Comparison of ENCODE assay signal across 8 cellular contexts in the genomic region with DNA sequence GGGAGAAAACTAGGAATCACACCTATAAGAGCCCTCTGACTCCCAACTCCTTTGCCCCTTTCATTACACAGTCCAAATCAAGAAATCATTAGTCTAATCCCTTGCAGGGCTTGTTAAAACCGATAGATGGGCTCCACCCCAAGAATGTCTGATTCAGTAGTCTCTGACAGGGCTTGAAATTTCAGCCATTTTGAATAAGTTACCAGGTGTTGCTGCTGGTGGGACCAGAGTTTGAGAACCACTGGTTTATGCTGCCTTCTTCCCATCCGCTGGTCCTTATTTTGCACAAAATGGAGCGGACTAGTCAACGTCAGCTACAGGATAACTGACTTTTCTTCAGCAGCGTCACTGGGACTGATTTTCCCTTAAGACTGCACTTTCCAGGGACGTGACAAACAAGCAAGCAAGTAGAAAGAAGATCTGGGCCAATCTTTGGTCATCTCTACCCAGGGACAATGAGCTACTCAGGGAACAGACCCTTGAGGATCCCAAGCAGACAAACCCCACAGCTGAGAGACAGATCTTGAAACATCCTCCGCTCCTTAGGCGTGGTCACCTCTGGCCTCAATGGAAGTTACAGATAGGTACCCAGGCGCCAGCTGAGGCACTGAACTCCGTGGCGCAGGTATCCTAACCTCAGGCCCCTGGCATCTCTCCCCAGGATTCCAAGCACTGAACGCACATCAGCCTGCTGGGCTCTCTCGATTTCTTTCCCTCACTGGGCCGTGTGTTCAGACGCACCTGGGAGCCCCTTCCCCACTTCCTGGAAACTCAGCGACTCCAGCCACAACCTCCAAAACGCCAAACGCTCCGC. TPM values are rescaled to one million over a fixed set of nuclear protein-coding genes. Genes with fewer than 3 reads are reported as not detected.
DNase-seq lines count a peak whose midpoint lies in the region; ATAC-seq, FAIRE-seq and TF ChIP-seq lines count a peak whose summit lies in the region.

No MANE protein-coding gene starts in this region.

- no peaks in the 10 kb centered on the region for H4K20me1 ChIP-seq in HepG2 (ENCODE audit: insufficient read depth, low read length)

- TF ChIP-seq CTCF in ascending aorta (IDR thresholded peaks at IDR 0.05) = no peak
- no peak for TF ChIP-seq CTCF in HepG2 (CRISPR knock-in tag; IDR thresholded peaks at IDR 0.05)
- no peak for TF ChIP-seq CTCF in tibial artery (IDR thresholded peaks at IDR 0.05)

- no peak overlapping the region for H2AFZ ChIP-seq in HepG2 (ENCODE audit: low read length)

- H3K79me2 ChIP-seq in HepG2 (ENCODE audit: insufficient read depth, low read length) = peaks cover 65% of the 10 kb centered on the region

- no peak for TF ChIP-seq EP300 in HepG2 (IDR thresholded peaks at IDR 0.05; ENCODE audit: low read depth in 2 of 2, low read length in 2 of 2)
- TF ChIP-seq EP300 in HepG2 (CRISPR knock-in tag; IDR thresholded peaks at IDR 0.05; ENCODE audit: borderline replicate concordance) = no peak

- TF ChIP-seq RAD21 in HepG2 (CRISPR knock-in tag; IDR thresholded peaks at IDR 0.05) = no peak

- peak overlapping the region; percentile 96 for H3K9ac ChIP-seq in HepG2 (ENCODE audit: insufficient read depth, low read depth, low read length)

- CTCF ChIA-PET in HepG2 (lab: Yijun Ruan, JAX; ENCODE audit: low intra/inter-chr PET ratio, low total read pairs) = no interaction called here

- TF ChIP-seq POLR2A in HepG2 (IDR thresholded peaks at IDR 0.05; ENCODE audit: insufficient read depth in 1 of 2, low read depth in 2 of 2, low read length in 2 of 2) = no peak

- no peak for ATAC-seq in activated T-cell treated with anti-CD3 and anti-CD28 coated beads, Interleukin-2, amount 50 U/mL, for 72 hours (replicated peaks in 1 of 2)
- 0 out of 3 replicates have a peak, but pooled peaks have one; percentile 7 for ATAC-seq in HepG2
- no peak for ATAC-seq in GM21381 (IDR thresholded peaks at IDR 0.05; ENCODE audit: unreplicated experiment)

- TSS peak; percentile 67 for BruUV-seq in HepG2 (replicated peaks; lab: Mats Ljungman, UMichigan)

- no peak for DNase-seq in activated T-cell treated with anti-CD3 and anti-CD28 coated beads, Interleukin-2, amount 50 U/mL, for 72 hours
- no peak for DNase-seq in activated T-cell treated with anti-CD3 and anti-CD28 coated beads, Interleukin-2, amount 50 U/mL, for 48 hours
- DNase-seq in ascending aorta (ENCODE audit: low spot score in 2 of 2) (no peak), HepG2 (ENCODE audit: low spot score) (no peak), tibial artery (no peak), putamen (ENCODE audit: low spot score) (no peak), cortex of kidney (lab: John Stamatoyannopoulos, UW) (no peak)

- H3K4me3 Mint-ChIP-seq in activated T-cell treated with anti-CD3 and anti-CD28 coated beads, Interleukin-2, amount 50 U/mL, for 72 hours = peak overlapping the region; percentile 91 to 99

- H3K9me3 ChIP-seq in ascending aorta (no peaks in the 10 kb centered on the region), HepG2 (ENCODE audit: low read length) (no peaks in the 10 kb centered on the region), tibial artery (no peaks in the 10 kb centered on the region)

- H3K9me3 Mint-ChIP-seq in activated T-cell treated with anti-CD3 and anti-CD28 coated beads, Interleukin-2, amount 50 U/mL, for 72 hours = no peaks in the 10 kb centered on the region

- intact Hi-C loops in ascending aorta (cut with DNase I) = loop anchor here (10.0 kb wide), 3 partner anchors 99 to 321 kb away; a partner anchor contains a TSS
- intact Hi-C loops in HepG2 (cut with micrococcal nuclease; ENCODE audit: unreplicated experiment) = loop anchor here (2.0 kb wide), 2 partner anchors 19 to 43 kb away; no protein-coding TSS in a partner anchor
- intact Hi-C loops in tibial artery (cut with DNase I; ENCODE audit: low total_unique reads) = loop anchor here (2.0 kb wide), 1 partner anchor 43 kb away; no protein-coding TSS in a partner anchor

- H3K27ac Mint-ChIP-seq in activated T-cell treated with anti-CD3 and anti-CD28 coated beads, Interleukin-2, amount 50 U/mL, for 72 hours = peak overlapping the region; percentile 76

- H3K4me1 Mint-ChIP-seq in activated T-cell treated with anti-CD3 and anti-CD28 coated beads, Interleukin-2, amount 50 U/mL, for 72 hours (ENCODE audit: low read depth) = peaks cover 52% of the 10 kb centered on the region

- peak overlapping the region; percentile 97 for H3K4me2 ChIP-seq in HepG2 (ENCODE audit: low read depth, low read length)

- H3K4me1 ChIP-seq in ascending aorta = peaks cover 9 to 45% of the 10 kb centered on the region in 2 donors
- peaks cover 36% of the 10 kb centered on the region for H3K4me1 ChIP-seq in HepG2 (ENCODE audit: insufficient read depth, low read length)
- peaks cover 0 to 70% (median 62%) of the 10 kb centered on the region in 4 donors for H3K4me1 ChIP-seq in tibial artery

- H3K36me3 ChIP-seq in ascending aorta (peaks cover 0 to 6% of the 10 kb centered on the region in 2 donors), HepG2 (replicated peaks in 1 of 2; ENCODE audit: control insufficient read depth in 1 of 2, insufficient read depth in 2 of 2, low read length in 2 of 2) (peaks cover 1 to 11% of the 10 kb centered on the region in 2 experiments; a peak in 1 of 5 replicates), tibial artery (no peaks in the 10 kb centered on the region)

- H3K27me3 ChIP-seq in ascending aorta = no peaks in the 10 kb centered on the region
- no peaks in the 10 kb centered on the region; a peak in 1 of 5 replicates for H3K27me3 ChIP-seq in HepG2 (ENCODE audit: control insufficient read depth in 1 of 2, insufficient read depth in 2 of 2, low read length in 2 of 2)
- no peaks in the 10 kb centered on the region for H3K27me3 ChIP-seq in tibial artery

- no peaks in the 10 kb centered on the region for H3K27me3 Mint-ChIP-seq in activated T-cell treated with anti-CD3 and anti-CD28 coated beads, Interleukin-2, amount 50 U/mL, for 72 hours (ENCODE audit: low read depth)

- POLR2A ChIA-PET in HepG2 (lab: Yijun Ruan, JAX) = interaction anchor here (1.3 to 1.8 kb wide), 2 partner anchors 14 to 18 kb away, joined by 3 to 16 read pairs; no protein-coding TSS in a partner anchor

- H3K36me3 Mint-ChIP-seq in activated T-cell treated with anti-CD3 and anti-CD28 coated beads, Interleukin-2, amount 50 U/mL, for 72 hours (ENCODE audit: insufficient read depth in 2 of 2) = peaks cover 1 to 2% of the 10 kb centered on the region in 2 donors

- FAIRE-seq in HepG2 (lab: Jason Lieb, UNC) = no peak

- H3K4me3 ChIP-seq in ascending aorta = peak overlapping the region; percentile 75 to 96
- H3K4me3 ChIP-seq in HepG2 (replicated peaks in 1 of 3; ENCODE audit: insufficient read depth in 1 of 3, low read depth in 2 of 3, low read length in 3 of 3) = peak overlapping the region; percentile 95 to 98 (median 95)
- peak overlapping the region; percentile 90 to 97 for H3K4me3 ChIP-seq in tibial artery

- 17% methylated on average over 15 of the region's 19 CpGs for WGBS in HepG2 (ENCODE audit: low lambda C conversion rate)

- in situ Hi-C loops in HepG2 (cut with HindIII; ENCODE audit: extremely low pct_ligation_motif_present, low pct_unique_long_range_greater_than_20kb) = no loop called here

- H3K27ac ChIP-seq in ascending aorta (peak overlapping the region; percentile 94 to 97), HepG2 (ENCODE audit: extremely low read length, insufficient read depth, low read length) (peak overlapping the region; percentile 94), tibial artery (peak overlapping the region; percentile 94 to 96)

RNA-seq across cellular contexts. Expression of a gene that starts 0.9 kb away (rescaled TPM):
- 10 to 100 TPM; 38.5 to 47.8 TPM for total RNA-seq in activated T-cell treated with anti-CD3 and anti-CD28 coated beads, Interleukin-2, amount 50 U/mL, for 72 hours
- total RNA-seq in ascending aorta = 102 TPM
- total RNA-seq in HepG2 (2016; rRNA removed; fragmentation: Illumina TruSeq; extraction: Trizol) = 6.9 and 12.5 TPM in 2 replicates
- total RNA-seq in HepG2 (2016; cell fraction: cytosol; rRNA removed; fragmentation: Illumina TruSeq; extraction: Trizol; ENCODE audit: low read depth) = 2.1 and 3.7 TPM in 2 replicates
- 6.4 and 9.2 TPM in 2 replicates for total RNA-seq in HepG2 (2016; cell fraction: insoluble cytoplasmic fraction; rRNA removed; fragmentation: Illumina TruSeq; extraction: Trizol)
- total RNA-seq in HepG2 (2016; cell fraction: membrane; rRNA removed; fragmentation: Illumina TruSeq; extraction: Trizol) = 5.5 and 5.7 TPM in 2 replicates
- total RNA-seq in HepG2 (2016; cell fraction: nucleus; rRNA removed; fragmentation: Illumina TruSeq; extraction: Trizol) = 11.5 and 12.2 TPM in 2 replicates
- polyA plus RNA-seq in HepG2 (2011; rRNA removed) = 25.4 and 30.2 TPM in 2 replicates
- polyA plus RNA-seq in HepG2 (2011; cell fraction: cytosol; rRNA removed) = 21.1 and 22.0 TPM in 2 replicates
- 28.4 and 32.1 TPM in 2 replicates for polyA plus RNA-seq in HepG2 (2011; cell fraction: nucleus; rRNA removed)
- 11.1 TPM in 2 replicates for polyA plus RNA-seq in HepG2 (2012)
- 1.4 and 1.7 TPM in 2 replicates for polyA plus RNA-seq in HepG2 (2016; cell fraction: cytosol; fragmentation: Illumina TruSeq; extraction: Trizol; ENCODE audit: low read depth)
- polyA plus RNA-seq in HepG2 (2016; cell fraction: insoluble cytoplasmic fraction; fragmentation: Illumina TruSeq; extraction: Trizol; ENCODE audit: low read depth) = 21.4 and 22.8 TPM in 2 replicates
- polyA plus RNA-seq in HepG2 (2016; cell fraction: membrane; fragmentation: Illumina TruSeq; extraction: Trizol; ENCODE audit: low read depth) = 4.0 and 4.6 TPM in 2 replicates
- polyA plus RNA-seq in HepG2 (2016; cell fraction: nucleus; fragmentation: Illumina TruSeq; extraction: Trizol; ENCODE audit: insufficient read depth, low read depth) = 18.0 and 18.6 TPM in 2 replicates
- 96.2 and 112 TPM in 2 replicates for polyA minus RNA-seq in HepG2 (2011; rRNA and poly(A)+ RNA removed; ENCODE audit: low replicate concordance)
- polyA minus RNA-seq in HepG2 (2011; cell fraction: cytosol; rRNA and poly(A)+ RNA removed) = 15.2 and 22.8 TPM in 2 replicates
- 33.0 and 56.2 TPM in 2 replicates for polyA minus RNA-seq in HepG2 (2011; cell fraction: nucleus; rRNA and poly(A)+ RNA removed)

RNA-seq across cellular contexts. Expression of a gene that starts 1.2 kb away (rescaled TPM):
- 10 to 100 TPM; 37.4 to 37.6 TPM for total RNA-seq in activated T-cell treated with anti-CD3 and anti-CD28 coated beads, Interleukin-2, amount 50 U/mL, for 72 hours
- total RNA-seq in ascending aorta (19.1 TPM), HepG2 (2016; rRNA removed; fragmentation: Illumina TruSeq; extraction: Trizol) (25.3 and 31.5 TPM in 2 replicates)
- 30.2 and 32.0 TPM in 2 replicates for total RNA-seq in HepG2 (2016; cell fraction: cytosol; rRNA removed; fragmentation: Illumina TruSeq; extraction: Trizol; ENCODE audit: low read depth)
- total RNA-seq in HepG2 (2016; cell fraction: insoluble cytoplasmic fraction; rRNA removed; fragmentation: Illumina TruSeq; extraction: Trizol) = 26.5 and 33.2 TPM in 2 replicates
- 41.9 and 47.4 TPM in 2 replicates for total RNA-seq in HepG2 (2016; cell fraction: membrane; rRNA removed; fragmentation: Illumina TruSeq; extraction: Trizol)
- total RNA-seq in HepG2 (2016; cell fraction: nucleus; rRNA removed; fragmentation: Illumina TruSeq; extraction: Trizol) = 27.6 and 29.3 TPM in 2 replicates
- 22.7 and 26.0 TPM in 2 replicates for polyA plus RNA-seq in HepG2 (2011; rRNA removed)
- polyA plus RNA-seq in HepG2 (2011; cell fraction: cytosol; rRNA removed) = 14.5 and 17.1 TPM in 2 replicates
- 61.8 and 62.4 TPM in 2 replicates for polyA plus RNA-seq in HepG2 (2011; cell fraction: nucleus; rRNA removed)
- polyA plus RNA-seq in HepG2 (2012) = 11.8 and 14.4 TPM in 2 replicates
- polyA plus RNA-seq in HepG2 (2016; cell fraction: cytosol; fragmentation: Illumina TruSeq; extraction: Trizol; ENCODE audit: low read depth) = 26.4 and 35.0 TPM in 2 replicates
- polyA plus RNA-seq in HepG2 (2016; cell fraction: insoluble cytoplasmic fraction; fragmentation: Illumina TruSeq; extraction: Trizol; ENCODE audit: low read depth) = 22.0 and 25.4 TPM in 2 replicates
- polyA plus RNA-seq in HepG2 (2016; cell fraction: membrane; fragmentation: Illumina TruSeq; extraction: Trizol; ENCODE audit: low read depth) = 28.4 and 35.1 TPM in 2 replicates
- polyA plus RNA-seq in HepG2 (2016; cell fraction: nucleus; fragmentation: Illumina TruSeq; extraction: Trizol; ENCODE audit: insufficient read depth, low read depth) = 28.2 and 30.2 TPM in 2 replicates
- polyA minus RNA-seq in HepG2 (2011; rRNA and poly(A)+ RNA removed; ENCODE audit: low replicate concordance) = 27.1 and 49.0 TPM in 2 replicates
- 13.7 and 15.7 TPM in 2 replicates for polyA minus RNA-seq in HepG2 (2011; cell fraction: cytosol; rRNA and poly(A)+ RNA removed)
- polyA minus RNA-seq in HepG2 (2011; cell fraction: nucleus; rRNA and poly(A)+ RNA removed) = 55.0 and 69.5 TPM in 2 replicates
